23 cellular contexts compared by ENCODE assay signal in the genomic region with DNA sequence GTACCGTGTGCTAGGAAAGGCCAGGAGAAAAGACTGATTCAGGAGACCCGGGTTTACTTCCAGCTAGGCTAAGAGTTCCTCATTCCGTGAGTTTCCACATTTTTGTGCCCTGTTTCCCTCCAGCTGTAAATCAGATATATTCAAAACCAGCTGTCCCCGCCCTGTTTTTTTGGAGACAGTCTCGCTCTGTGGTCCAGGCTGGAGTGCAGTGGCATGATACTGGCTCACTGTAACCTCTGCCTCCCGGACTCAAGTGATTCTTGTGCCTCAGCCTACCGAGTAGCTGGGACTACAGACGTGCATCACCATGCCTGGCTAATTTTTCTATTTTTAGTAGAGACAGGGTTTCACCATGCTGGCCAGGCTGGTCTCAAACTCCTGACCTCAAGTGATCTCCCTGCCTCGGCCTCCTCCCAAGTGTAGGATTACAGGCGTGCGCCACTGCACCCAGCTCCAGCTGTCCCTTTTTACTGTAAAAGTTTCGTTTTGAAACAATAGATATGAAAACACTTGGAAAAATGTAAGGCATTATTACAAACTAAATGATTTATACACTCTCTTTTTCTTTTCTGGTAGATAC.
"Had no signal": no experiment of that assay in that cellular context is flagged by ENCODE, and none has a peak within 500 bp of the region (broad histone marks: within the 10 kb centered on the region; RNA-seq: fewer than 3 reads in every experiment).

No MANE protein-coding gene starts in this region.

- H3K4me1 Mint-ChIP-seq: activated CD4-positive, alpha-beta memory T cell treated with anti-CD3 and anti-CD28 coated beads, Interleukin-2, amount 10 ng/mL, durations not matched to agents 7 days and 5 days; activated CD4-positive, alpha-beta T cell treated with anti-CD3 and anti-CD28 coated beads, Interleukin-2, amount 10 ng/mL, durations not matched to agents 7 days and 5 days; activated T-helper 17 cell treated with anti-CD3 and anti-CD28 coated beads, Interleukin-2, amount 50 U/mL, for 72 hours; natural killer cell had no signal

- ATAC-seq: activated T-helper 17 cell treated with anti-CD3 and anti-CD28 coated beads, Interleukin-2, amount 50 U/mL, for 72 hours; heart left ventricle; natural killer cell; right lobe of liver; WTC11 had no signal

- H3K4me1 ChIP-seq: esophagus muscularis mucosa, transverse colon had no signal

- H3K9me3 Mint-ChIP-seq: activated CD4-positive, alpha-beta memory T cell treated with anti-CD3 and anti-CD28 coated beads, Interleukin-2, amount 10 ng/mL, durations not matched to agents 7 days and 5 days; activated CD4-positive, alpha-beta T cell treated with anti-CD3 and anti-CD28 coated beads, Interleukin-2, amount 10 ng/mL, durations not matched to agents 7 days and 5 days; activated T-cell treated with anti-CD3 and anti-CD28 coated beads, Interleukin-2, amount 50 U/mL, for 24 hours; activated T-helper 17 cell treated with anti-CD3 and anti-CD28 coated beads, Interleukin-2, amount 50 U/mL, for 72 hours; natural killer cell had no signal

- FAIRE-seq: small intestine had no signal

- H3K4me3 Mint-ChIP-seq: activated CD4-positive, alpha-beta memory T cell treated with anti-CD3 and anti-CD28 coated beads, Interleukin-2, amount 10 ng/mL, durations not matched to agents 7 days and 5 days; activated CD4-positive, alpha-beta T cell treated with anti-CD3 and anti-CD28 coated beads, Interleukin-2, amount 10 ng/mL, durations not matched to agents 7 days and 5 days; activated T-cell treated with anti-CD3 and anti-CD28 coated beads, Interleukin-2, amount 50 U/mL, for 24 hours; activated T-helper 17 cell treated with anti-CD3 and anti-CD28 coated beads, Interleukin-2, amount 50 U/mL, for 72 hours; natural killer cell; WTC11 had no signal

- H3K27ac ChIP-seq: esophagus muscularis mucosa, right lobe of liver, suprapubic skin, transverse colon had no signal

- H3K27ac Mint-ChIP-seq: activated CD4-positive, alpha-beta memory T cell treated with anti-CD3 and anti-CD28 coated beads, Interleukin-2, amount 10 ng/mL, durations not matched to agents 7 days and 5 days; activated CD4-positive, alpha-beta T cell treated with anti-CD3 and anti-CD28 coated beads, Interleukin-2, amount 10 ng/mL, durations not matched to agents 7 days and 5 days; activated T-cell treated with anti-CD3 and anti-CD28 coated beads, Interleukin-2, amount 50 U/mL, for 24 hours; activated T-helper 17 cell treated with anti-CD3 and anti-CD28 coated beads, Interleukin-2, amount 50 U/mL, for 72 hours; natural killer cell; WTC11 had no signal

- H3K27me3 ChIP-seq: esophagus muscularis mucosa, heart left ventricle, right lobe of liver, suprapubic skin, transverse colon had no signal

- H3K4me3 ChIP-seq: esophagus muscularis mucosa, heart left ventricle, right lobe of liver, suprapubic skin, transverse colon had no signal

- H3K36me3 Mint-ChIP-seq: natural killer cell, WTC11 had no signal

- H3K9me3 ChIP-seq: esophagus muscularis mucosa, right lobe of liver, suprapubic skin, transverse colon had no signal

- DNase-seq: activated CD4-positive, alpha-beta memory T cell treated with anti-CD3 and anti-CD28 coated beads, Interleukin-2, amount 10 ng/mL, durations not matched to agents 7 days and 5 days; activated CD4-positive, alpha-beta T cell treated with anti-CD3 and anti-CD28 coated beads for 1 hour; activated CD4-positive, alpha-beta T cell treated with anti-CD3 and anti-CD28 coated beads, Interleukin-2, amount 10 ng/mL, durations not matched to agents 7 days and 5 days; activated CD8-positive, alpha-beta memory T cell treated with anti-CD3 and anti-CD28 coated beads, Interleukin-2, amount 50 U/mL, for 48 hours; activated gamma-delta T cell treated with Interleukin-2 at 50 U/mL for 16 hours; activated naive CD4-positive, alpha-beta T cell treated with anti-CD3 and anti-CD28 coated beads, Interleukin-2, amount 50 U/mL, for 16 hours; activated T-cell treated with anti-CD3 and anti-CD28 coated beads, Interleukin-2, amount 50 U/mL, for 24 hours; amniotic stem cell; caudate nucleus; heart left ventricle; hypothalamus; natural killer cell; right lobe of liver; small intestine; stimulated activated CD4-positive, alpha-beta T cell treated with anti-CD3 and anti-CD28 coated beads, Interleukin-4, amount 100 ng/mL, for 4 hours; stimulated activated CD8-positive, alpha-beta memory T cell treated with anti-CD3 and anti-CD28 coated beads, Interleukin-4, amount 100 ng/mL, for 48 hours; stimulated activated naive CD4-positive, alpha-beta T cell; T-helper 2 cell; transverse colon had no signal

- H3K36me3 ChIP-seq: esophagus muscularis mucosa, heart left ventricle, right lobe of liver, suprapubic skin, transverse colon had no signal

- H3K27me3 Mint-ChIP-seq: activated CD4-positive, alpha-beta T cell treated with anti-CD3 and anti-CD28 coated beads, Interleukin-2, amount 10 ng/mL, durations not matched to agents 7 days and 5 days had no signal
